12 cellular contexts compared by ENCODE assay signal in genomic region chr1:109927356-109927755, GRCh38. TPM values are rescaled to one million over a fixed set of nuclear protein-coding genes. Genes with fewer than 3 reads are reported as not detected.
DNase-seq lines count a peak whose midpoint lies in the region; ATAC-seq and TF ChIP-seq lines count a peak whose summit lies in the region.
"Had no signal": no experiment of that assay in that cellular context is flagged by ENCODE, and none has a peak within 500 bp of the region (broad histone marks: within the 10 kb centered on the region; RNA-seq: fewer than 3 reads in every experiment).

No MANE protein-coding gene starts in this region.

- TF ChIP-seq CTCF in heart right ventricle (IDR thresholded peaks at IDR 0.05) (no peak), sigmoid colon (IDR thresholded peaks at IDR 0.05) (no peak)

- no peak for TF ChIP-seq EP300 in sigmoid colon (IDR thresholded peaks at IDR 0.05)

- TF ChIP-seq POLR2A in sigmoid colon (IDR thresholded peaks at IDR 0.05) = no peak

- intact Hi-C loops in heart right ventricle (cut with DNase I) (loop anchor here in 2 of 10 donors (5.0 to 10.0 kb wide), 2 partner anchors 47 to 55 kb away; partner anchors contain the start of gene AHCYL1 (in 1 of the 2)), Right ventricle myocardium superior (cut with DNase I) (no loop called here), sigmoid colon (cut with DNase I) (no loop called here)

- H3K9me3 ChIP-seq in heart right ventricle (no peaks in the 10 kb centered on the region), sigmoid colon (no peaks in the 10 kb centered on the region)
- H3K9me3 ChIP-seq: SK-N-SH had no signal

- H3K27ac ChIP-seq in heart right ventricle (peak overlapping the region; percentile 55 to 84 (median 82)), sigmoid colon (peak overlapping the region; percentile 74 to 83 (median 79)), urinary bladder (ENCODE audit: low read depth) (peak overlapping the region; percentile 50)

- DNase-seq in heart right ventricle = no peak
- DNase-seq in Right ventricle myocardium superior = no peak
- DNase-seq in left lobe of liver (ENCODE audit: low spot score) = peak; percentile 45
- no peak for DNase-seq in sigmoid colon
- no peak for DNase-seq in T-helper 2 cell
- DNase-seq in cerebellar nuclear complex (lab: John Stamatoyannopoulos, UW) = no peak
- DNase-seq: activated CD8-positive, alpha-beta memory T cell treated with anti-CD3 and anti-CD28 coated beads, Interleukin-2, amount 10 ng/mL, durations not matched to agents 7 days and 5 days; NCI-H2171; SK-N-SH; stimulated activated naive CD8-positive, alpha-beta T cell treated with anti-CD3 and anti-CD28 coated beads, Interleukin-15, amount 100 ng/mL, for 72 hours had no signal

- peaks cover 6 to 77% (median 54%) of the 10 kb centered on the region in 9 donors for H3K36me3 ChIP-seq in heart right ventricle
- peaks cover 34 to 69% (median 57%) of the 10 kb centered on the region in 4 donors for H3K36me3 ChIP-seq in sigmoid colon
- no peaks in the 10 kb centered on the region for H3K36me3 ChIP-seq in urinary bladder (ENCODE audit: insufficient read depth)

- H3K4me3 ChIP-seq in heart right ventricle = no peak overlapping the region
- H3K4me3 ChIP-seq in sigmoid colon = no peak overlapping the region
- no peak overlapping the region for H3K4me3 ChIP-seq in urinary bladder (ENCODE audit: low read depth, low read length)

- H3K4me1 ChIP-seq in heart right ventricle (peaks cover 32 to 78% (median 53%) of the 10 kb centered on the region in 9 donors), sigmoid colon (peaks cover 0 to 81% (median 68%) of the 10 kb centered on the region in 4 donors), urinary bladder (ENCODE audit: insufficient read depth) (no peaks in the 10 kb centered on the region)

- ATAC-seq in heart right ventricle (no peak), Right ventricle myocardium superior (ENCODE audit: poor library complexity) (no peak), left lobe of liver (no peak), SK-N-SH treated with all-trans-retinoic acid at 6 μM for 48 hours (no peak)
- ATAC-seq: activated CD8-positive, alpha-beta memory T cell treated with anti-CD3 and anti-CD28 coated beads, Interleukin-2, amount 10 ng/mL, durations not matched to agents 7 days and 5 days; stimulated activated naive CD8-positive, alpha-beta T cell treated with anti-CD3 and anti-CD28 coated beads, Interleukin-15, amount 100 ng/mL, for 72 hours had no signal

- WGBS in heart right ventricle, 2 donors = 72 to 81% methylated on average over 7 of the region's 7 CpGs
- WGBS in sigmoid colon, 2 donors = 78 to 80% methylated on average over 7 of the region's 7 CpGs
- WGBS in urinary bladder = 79% methylated on average over 7 of the region's 7 CpGs

- H3K27me3 ChIP-seq in heart right ventricle (no peaks in the 10 kb centered on the region), sigmoid colon (no peaks in the 10 kb centered on the region)

TF ChIP-seq in SK-N-SH treated with all-trans-retinoic acid at 6 μM for 48 hours, 23 proteins besides CTCF, POLR2A, EP300 and RAD21:
- TF ChIP-seq ZFP3 (CRISPR knock-in tag; IDR thresholded peaks at IDR 0.05) (no peak), CSDC2 (CRISPR knock-in tag; IDR thresholded peaks at IDR 0.05) (no peak), ZC3H10 (CRISPR knock-in tag; IDR thresholded peaks at IDR 0.05) (no peak), ZNF8 (CRISPR knock-in tag; IDR thresholded peaks at IDR 0.05) (no peak), BACH2 (CRISPR knock-in tag; IDR thresholded peaks at IDR 0.05; ENCODE audit: borderline replicate concordance) (no peak), TSHZ2 (CRISPR knock-in tag; IDR thresholded peaks at IDR 0.05) (no peak)

RNA-seq across cellular contexts. Expression of gene CSF1, which starts 16.7 kb away (rescaled TPM):
- total RNA-seq in heart right ventricle = 10 to 100 TPM in 6 of 10 donors, 1 to 10 TPM in 4; 6.3 to 26.2 (median 12.3) TPM
- 10 to 100 TPM; 11.5 to 15.1 TPM for polyA plus RNA-seq in heart right ventricle
- total RNA-seq in Right ventricle myocardium superior = 16.0 TPM
- 12.5 TPM for total RNA-seq in left lobe of liver
- 100 to 1,000 TPM in 1 of 4 donors, 10 to 100 TPM in 3; 21.8 to 118 (median 47.5) TPM for total RNA-seq in sigmoid colon
- 10 to 100 TPM in 1 of 3 donors, 1 to 10 TPM in 2; 3.0 to 15.0 (median 3.7) TPM for polyA plus RNA-seq in sigmoid colon
- total RNA-seq in urinary bladder = 10.9 TPM
- polyA plus RNA-seq in urinary bladder = 56.2 TPM

RNA-seq across cellular contexts. Expression of gene AHCYL1, which starts 57.2 kb away (rescaled TPM):
- total RNA-seq in heart right ventricle (10 to 100 TPM; 39.2 to 58.9 (median 48.7) TPM), Right ventricle myocardium superior (39.8 TPM), left lobe of liver (59.9 TPM), sigmoid colon (10 to 100 TPM; 58.2 to 76.7 (median 73.4) TPM), urinary bladder (46.2 TPM)
- polyA plus RNA-seq in heart right ventricle (10 to 100 TPM; 21.9 to 24.2 TPM), sigmoid colon (10 to 100 TPM; 42.6 to 57.3 (median 49.1) TPM), urinary bladder (68.1 TPM)
